Comparison of ENCODE assay signal across 14 cellular contexts in the genomic region with DNA sequence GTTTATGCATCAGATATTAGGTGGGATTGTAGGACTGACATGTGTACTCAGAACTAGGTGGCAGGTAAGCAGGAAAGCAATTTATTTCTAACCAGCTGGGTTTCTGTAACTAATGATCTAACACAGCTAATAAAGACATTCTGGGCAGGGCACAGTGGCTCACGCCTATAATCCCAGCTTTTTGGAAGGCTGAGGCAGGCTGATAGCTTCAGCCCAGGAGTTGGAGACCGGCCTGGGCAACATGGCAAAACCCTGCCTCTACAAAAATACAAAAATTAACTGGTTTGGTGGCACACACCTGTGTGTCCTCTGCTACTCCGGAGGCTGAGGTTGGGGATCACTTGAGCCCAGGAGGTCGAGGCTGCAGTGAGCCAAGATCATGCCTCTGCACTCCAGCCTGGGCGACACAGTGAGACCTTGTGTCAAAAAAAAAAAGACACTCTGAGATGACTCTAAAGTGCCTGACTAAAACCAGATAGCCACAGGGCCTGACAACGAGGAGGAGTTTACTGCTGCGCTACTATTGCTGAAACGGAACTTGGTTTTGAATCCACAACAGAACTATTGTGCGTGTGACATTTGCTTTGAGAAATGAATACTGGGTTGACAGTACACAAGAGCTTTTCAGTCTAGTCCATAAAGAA. TPM values are rescaled to one million over a fixed set of nuclear protein-coding genes. Genes with fewer than 3 reads are reported as not detected.
DNase-seq lines count a peak whose midpoint lies in the region; ATAC-seq and TF ChIP-seq lines count a peak whose summit lies in the region.
"Had no signal": no experiment of that assay in that cellular context is flagged by ENCODE, and none has a peak within 500 bp of the region (broad histone marks: within the 10 kb centered on the region; RNA-seq: fewer than 3 reads in every experiment).

No MANE protein-coding gene starts in this region.

- no peak overlapping the region for H3K27ac ChIP-seq in CD4-positive, alpha-beta memory T cell (ENCODE audit: low read depth, low read length)
- H3K27ac ChIP-seq in KOPT-K1 (ENCODE audit: low read depth, low read length, poor library complexity, severe bottlenecking) (peak overlapping the region; percentile 16), osteoblast (ENCODE audit: low read depth, low read length) (no peak overlapping the region)
- H3K27ac ChIP-seq: cardiac muscle cell, heart left ventricle had no signal

- peaks cover 57% of the 10 kb centered on the region for H3K4me1 ChIP-seq in CD4-positive, alpha-beta memory T cell (ENCODE audit: insufficient read depth, low read length)
- H3K4me1 ChIP-seq in osteoblast (ENCODE audit: insufficient read depth, low read length) = peaks cover 12% of the 10 kb centered on the region

- H3K27me3 ChIP-seq in CD4-positive, alpha-beta memory T cell (ENCODE audit: insufficient read depth, low read length) = no peaks in the 10 kb centered on the region
- no peaks in the 10 kb centered on the region for H3K27me3 ChIP-seq in osteoblast (ENCODE audit: insufficient read depth, low read length)
- H3K27me3 ChIP-seq: cardiac muscle cell, heart left ventricle had no signal

- H3K9me3 Mint-ChIP-seq in CD4-positive, alpha-beta memory T cell = peaks cover 0 to 4% (median 0%) of the 10 kb centered on the region in 8 donors
- no peaks in the 10 kb centered on the region for H3K9me3 Mint-ChIP-seq in central memory CD8-positive, alpha-beta T cell

- TF ChIP-seq CTCF in osteoblast (IDR thresholded peaks at IDR 0.05; ENCODE audit: extremely low read depth, low read depth, low read length) = no peak

- H3K4me3 Mint-ChIP-seq in CD4-positive, alpha-beta memory T cell = peak overlapping the region in 7 of 8 donors; percentile 3 to 67 (median 25)
- H3K4me3 Mint-ChIP-seq in central memory CD8-positive, alpha-beta T cell = no peak overlapping the region

- H3K27ac Mint-ChIP-seq in CD4-positive, alpha-beta memory T cell = peak overlapping the region; percentile 2 to 84 (median 34)
- H3K27ac Mint-ChIP-seq in central memory CD8-positive, alpha-beta T cell (ENCODE audit: low read depth) = peak overlapping the region; percentile 45

- ATAC-seq in central memory CD8-positive, alpha-beta T cell (replicated peaks; ENCODE audit: extremely low read depth, poor library complexity, severe bottlenecking) = peak; percentile 53
- ATAC-seq in GM21825 (IDR thresholded peaks at IDR 0.05; ENCODE audit: unreplicated experiment) (no peak), GM18868 (IDR thresholded peaks at IDR 0.05; ENCODE audit: unreplicated experiment) (no peak)
- ATAC-seq: heart left ventricle, Panc1 had no signal

- POLR2A ChIA-PET in CD4-positive, alpha-beta memory T cell (lab: Charles Lee; ENCODE audit: partially characterized antibody) = interaction anchor here (1.9 kb wide), 1 partner anchor 29 kb away, joined by 8 read pairs; no protein-coding TSS in a partner anchor

- H3K36me3 Mint-ChIP-seq in CD4-positive, alpha-beta memory T cell = peaks cover 3 to 12% of the 10 kb centered on the region in 2 donors
- H3K36me3 Mint-ChIP-seq in central memory CD8-positive, alpha-beta T cell (ENCODE audit: insufficient read depth) = no peaks in the 10 kb centered on the region

- peak in 1 of 5 donors; percentile 37 for DNase-seq in CD4-positive, alpha-beta memory T cell
- no peak for DNase-seq in central memory CD8-positive, alpha-beta T cell (ENCODE audit: low spot score in 2 of 2)
- DNase-seq in osteoblast (ENCODE audit: insufficient read length, low spot score, missing footprints) (no peak), MV-4-11 (lab: John Stamatoyannopoulos, UW) (no peak)
- DNase-seq in activated effector memory CD4-positive, alpha-beta T cell treated with Interleukin-2 at 50 U/mL for 16 hours = no peak
- DNase-seq: heart left ventricle; MM.1S; NCI-H2227 treated with DMSO at 0.1 percent for 48 hours; stimulated activated CD4-positive, alpha-beta T cell treated with anti-CD3 and anti-CD28 coated beads, Interleukin-2, amount 100 ng/mL, for 24 hours had no signal

- H3K4me1 Mint-ChIP-seq in CD4-positive, alpha-beta memory T cell = peaks cover 57 to 74% (median 66%) of the 10 kb centered on the region in 4 donors
- H3K4me1 Mint-ChIP-seq in central memory CD8-positive, alpha-beta T cell = peaks cover 65% of the 10 kb centered on the region

- peak overlapping the region; percentile 29 for H3K4me2 ChIP-seq in osteoblast (ENCODE audit: insufficient read depth, low read length)

- no peak overlapping the region for H3K4me3 ChIP-seq in CD4-positive, alpha-beta memory T cell (ENCODE audit: low read length in 2 of 2)
- no peak overlapping the region for H3K4me3 ChIP-seq in osteoblast (ENCODE audit: insufficient read depth, low read length)
- H3K4me3 ChIP-seq: cardiac muscle cell, heart left ventricle had no signal

- CTCF ChIA-PET in CD4-positive, alpha-beta memory T cell (lab: Charles Lee; ENCODE audit: partially characterized antibody) = interaction anchor here (0.9 to 1.2 kb wide), 2 partner anchors 13 to 120 kb away, joined by 3 read pairs; no protein-coding TSS in a partner anchor

- H4K20me1 ChIP-seq in osteoblast (ENCODE audit: insufficient read depth, low read length) = no peaks in the 10 kb centered on the region

- H3K36me3 ChIP-seq in CD4-positive, alpha-beta memory T cell (ENCODE audit: insufficient read depth, low read length) = no peaks in the 10 kb centered on the region
- H3K36me3 ChIP-seq in KOPT-K1 (ENCODE audit: insufficient read depth, low read length) (no peaks in the 10 kb centered on the region; the same call in 1 of the 2 replicates), osteoblast (ENCODE audit: insufficient read depth, low read length) (no peaks in the 10 kb centered on the region)
- H3K36me3 ChIP-seq: cardiac muscle cell, heart left ventricle had no signal

- no peaks in the 10 kb centered on the region for H3K9me3 ChIP-seq in CD4-positive, alpha-beta memory T cell (ENCODE audit: control insufficient read depth in 1 of 2, low read length in 2 of 2)
- no peaks in the 10 kb centered on the region for H3K9me3 ChIP-seq in KOPT-K1 (ENCODE audit: insufficient read depth, low read length, poor library complexity, severe bottlenecking)
- no peaks in the 10 kb centered on the region for H3K9me3 ChIP-seq in osteoblast (ENCODE audit: low read depth, low read length)
- H3K9me3 ChIP-seq: heart left ventricle had no signal

- H3K27me3 Mint-ChIP-seq in CD4-positive, alpha-beta memory T cell = no peaks in the 10 kb centered on the region
- H3K27me3 Mint-ChIP-seq in central memory CD8-positive, alpha-beta T cell = no peaks in the 10 kb centered on the region

- intact Hi-C loops in CD4-positive, alpha-beta memory T cell (cut with micrococcal nuclease) = loop anchor here (2.0 kb wide), 1 partner anchor 16 kb away; no protein-coding TSS in a partner anchor

- H3K79me2 ChIP-seq in osteoblast (ENCODE audit: insufficient read depth, low read length) = no peaks in the 10 kb centered on the region

- peak overlapping the region; percentile 73 for H2AFZ ChIP-seq in osteoblast (ENCODE audit: low read length)

RNA-seq across cellular contexts. Expression of a gene that starts 29.2 kb away (rescaled TPM):
- 10 to 100 TPM; 64.9 to 71.1 TPM for total RNA-seq in CD4-positive, alpha-beta memory T cell
- polyA plus RNA-seq in CD4-positive, alpha-beta memory T cell = 10 to 100 TPM; 32.7 to 35.9 TPM
- 15.2 and 15.3 TPM in 2 replicates for total RNA-seq in osteoblast
